Comparison of ENCODE assay signal across 12 cellular contexts in genomic region chr7:4204530-4205165, GRCh38.
DNase-seq lines count a peak whose midpoint lies in the region; ATAC-seq and TF ChIP-seq lines count a peak whose summit lies in the region.
"Had no signal": no experiment of that assay in that cellular context is flagged by ENCODE, and none has a peak within 500 bp of the region (broad histone marks: within the 10 kb centered on the region; RNA-seq: fewer than 3 reads in every experiment).

No MANE protein-coding gene starts in this region.

- no TSS peak for BruUV-seq in mammary epithelial cell (replicated peaks; lab: Mats Ljungman, UMichigan)

- H3K9ac ChIP-seq in mammary epithelial cell (ENCODE audit: insufficient read depth, low read length) = no peak overlapping the region

- TF ChIP-seq POLR2A in prostate gland (IDR thresholded peaks at IDR 0.05) = no peak

- no peak overlapping the region for H3K27ac Mint-ChIP-seq in activated T-cell treated with anti-CD3 and anti-CD28 coated beads, Interleukin-2, amount 50 U/mL, for 24 hours
- H3K27ac Mint-ChIP-seq in naive B cell = peak overlapping the region in 1 of 6 donors; percentile 72

- no peak overlapping the region for H3K27ac ChIP-seq in prostate gland
- H3K27ac ChIP-seq in mammary epithelial cell (ENCODE audit: insufficient read depth, low read depth, low read length) = no peak overlapping the region
- H3K27ac ChIP-seq: HL-60 had no signal

- H3K4me2 ChIP-seq in mammary epithelial cell (ENCODE audit: insufficient read depth, low read depth, low read length) = no peak overlapping the region

- no peak for TF ChIP-seq CTCF in prostate gland (IDR thresholded peaks at IDR 0.05)
- TF ChIP-seq CTCF in mammary epithelial cell (conservative IDR thresholded peaks at IDR 0.05 in 1 of 2, IDR thresholded peaks at IDR 0.05 in 1 of 2; ENCODE audit: extremely low read depth in 1 of 2, insufficient read depth in 1 of 2, low read depth in 1 of 2, low read length in 2 of 2) = no peak

- no peaks in the 10 kb centered on the region for H4K20me1 ChIP-seq in mammary epithelial cell (ENCODE audit: insufficient read depth, low read length)

- no peaks in the 10 kb centered on the region for H3K79me2 ChIP-seq in mammary epithelial cell (ENCODE audit: insufficient read depth, low read length)

- DNase-seq in activated T-cell treated with anti-CD3 and anti-CD28 coated beads for 4 hours = peak; percentile 11
- DNase-seq in activated T-cell treated with anti-CD3 and anti-CD28 coated beads, Interleukin-2, amount 50 U/mL, for 24 hours = no peak
- peak; percentile 78 for DNase-seq in activated effector memory CD4-positive, alpha-beta T cell treated with anti-CD3 and anti-CD28 coated beads, Interleukin-2, amount 50 U/mL, for 16 hours
- peak; percentile 3 for DNase-seq in naive B cell
- peak; percentile 1 for DNase-seq in stimulated activated CD8-positive, alpha-beta memory T cell treated with anti-CD3 and anti-CD28 coated beads, Interleukin-7, amount 100 ng/mL, for 24 hours (ENCODE audit: low read depth)
- no peak for DNase-seq in prostate gland (ENCODE audit: low spot score)
- no peak for DNase-seq in mammary epithelial cell
- DNase-seq in superior temporal gyrus (ENCODE audit: extremely low spot score) = no peak
- DNase-seq: DMS79, NCI-H526, small intestine had no signal

- no peaks in the 10 kb centered on the region for H3K27me3 ChIP-seq in prostate gland (replicated peaks; ENCODE audit: insufficient read depth)
- H3K27me3 ChIP-seq in mammary epithelial cell (ENCODE audit: insufficient read depth, low read length) = no peaks in the 10 kb centered on the region

- H3K9me3 ChIP-seq in prostate gland (no peaks in the 10 kb centered on the region), mammary epithelial cell (replicated peaks; ENCODE audit: insufficient read depth, low read length) (peaks cover 44% of the 10 kb centered on the region)

- H3K4me3 Mint-ChIP-seq in activated T-cell treated with anti-CD3 and anti-CD28 coated beads, Interleukin-2, amount 50 U/mL, for 24 hours = no peak overlapping the region
- peak overlapping the region in 3 of 8 donors; percentile 62 to 90 (median 77) for H3K4me3 Mint-ChIP-seq in naive B cell

- no peak for ATAC-seq in naive B cell (ENCODE audit: low read depth in 2 of 2)

- H3K27me3 Mint-ChIP-seq in activated T-cell treated with anti-CD3 and anti-CD28 coated beads, Interleukin-2, amount 50 U/mL, for 24 hours = no peaks in the 10 kb centered on the region
- H3K27me3 Mint-ChIP-seq in naive B cell = no peaks in the 10 kb centered on the region

- H3K36me3 Mint-ChIP-seq in activated T-cell treated with anti-CD3 and anti-CD28 coated beads, Interleukin-2, amount 50 U/mL, for 24 hours (ENCODE audit: low read depth) = no peaks in the 10 kb centered on the region
- H3K36me3 Mint-ChIP-seq in naive B cell = no peaks in the 10 kb centered on the region

- intact Hi-C loops in prostate gland (cut with DNase I) (no loop called here), mammary epithelial cell (cut with micrococcal nuclease) (no loop called here)

- no peak overlapping the region for H2AFZ ChIP-seq in mammary epithelial cell (ENCODE audit: low read depth, low read length)

- no peaks in the 10 kb centered on the region for H3K36me3 ChIP-seq in prostate gland
- no peaks in the 10 kb centered on the region for H3K36me3 ChIP-seq in mammary epithelial cell (ENCODE audit: insufficient read depth, low read length)

- H3K4me3 ChIP-seq in prostate gland (no peak overlapping the region), mammary epithelial cell (replicated peaks in 1 of 3; ENCODE audit: insufficient read depth in 1 of 3, low read depth in 2 of 3, low read length in 3 of 3) (no peak overlapping the region)

- H3K4me1 ChIP-seq in prostate gland (replicated peaks) = no peaks in the 10 kb centered on the region
- H3K4me1 ChIP-seq in mammary epithelial cell (ENCODE audit: insufficient read depth, low read length) = no peaks in the 10 kb centered on the region

- in situ Hi-C loops in mammary epithelial cell (cut with MboI; ENCODE audit: low sequenced_read_pairs in 2 of 2) = no loop called here

- H3K9me3 Mint-ChIP-seq in activated T-cell treated with anti-CD3 and anti-CD28 coated beads, Interleukin-2, amount 50 U/mL, for 24 hours = no peaks in the 10 kb centered on the region
- peaks cover 0 to 4% (median 2%) of the 10 kb centered on the region in 7 donors for H3K9me3 Mint-ChIP-seq in naive B cell

- no peaks in the 10 kb centered on the region for H3K4me1 Mint-ChIP-seq in activated T-cell treated with anti-CD3 and anti-CD28 coated beads, Interleukin-2, amount 50 U/mL, for 24 hours (ENCODE audit: low read depth)
- H3K4me1 Mint-ChIP-seq in naive B cell = no peaks in the 10 kb centered on the region

- dilution Hi-C loops in mammary epithelial cell (cut with HindIII; ENCODE audit: low sequenced_read_pairs) = no loop called here

- CTCF ChIA-PET in mammary epithelial cell (lab: Charles Lee; ENCODE audit: low non-redundant PET) = no interaction called here

- WGBS in prostate gland = 80% methylated on average over 32 of the region's 32 CpGs
- WGBS in mammary epithelial cell (ENCODE audit: low coverage, missing lambda C conversion rate) = 89% methylated on average over 9 of the region's 32 CpGs

Comparison
In these comparisons a context has a peak if more than half of its experiments do, and no peak if none do; other contexts are left out.
1. DNase-seq: peak in activated T-cell treated with anti-CD3 and anti-CD28 coated beads for 4 hours (single experiment), activated effector memory CD4-positive, alpha-beta T cell treated with anti-CD3 and anti-CD28 coated beads, Interleukin-2, amount 50 U/mL, for 16 hours (single experiment), naive B cell (single experiment) and stimulated activated CD8-positive, alpha-beta memory T cell treated with anti-CD3 and anti-CD28 coated beads, Interleukin-7, amount 100 ng/mL, for 24 hours (single experiment); none in activated T-cell treated with anti-CD3 and anti-CD28 coated beads, Interleukin-2, amount 50 U/mL, for 24 hours (single experiment), prostate gland (single experiment), mammary epithelial cell (single experiment) and superior temporal gyrus (single experiment).